24 cellular contexts compared by ENCODE assay signal in genomic region chr12:94870511-94870910, GRCh38.
"Had no signal": no experiment of that assay in that cellular context is flagged by ENCODE, and none has a peak within 500 bp of the region (broad histone marks: within the 10 kb centered on the region; RNA-seq: fewer than 3 reads in every experiment).

No MANE protein-coding gene starts in this region.

- DNase-seq: dorsolateral prefrontal cortex; effector CD4-positive, alpha-beta T cell; foreskin fibroblast; gastrocnemius medialis; head of caudate nucleus; kidney; left cardiac atrium; left lung; mesenchymal stem cell; mucosa of descending colon; naive B cell; pancreas; stimulated activated CD4-positive, alpha-beta T cell treated with anti-CD3 and anti-CD28 coated beads, Interleukin-2, amount 100 ng/mL, for 24 hours; stimulated activated CD4-positive, alpha-beta T cell treated with anti-CD3 and anti-CD28 coated beads, Interleukin-4, amount 100 ng/mL, for 24 hours; stimulated activated naive CD4-positive, alpha-beta T cell treated with Interleukin-2 at 50 U/mL for 16 hours; stomach; trophoblast cell had no signal

- H3K4me3 ChIP-seq: dorsolateral prefrontal cortex, gastrocnemius medialis, left lung, mucosa of descending colon, pancreas, stomach, thyroid gland had no signal

- H3K36me3 Mint-ChIP-seq: mesothelial cell of epicardium; naive B cell; natural killer cell treated with Interleukin-12 subunit alpha and Interleukin-12 subunit beta and Interleukin-15 and Interleukin-18, amount 100 ng/mL, for 72 hours; stimulated activated effector memory CD8-positive, alpha-beta T cell treated with anti-CD3 and anti-CD28 coated beads, Interleukin-12 subunit alpha, Interleukin-12 subunit beta, amount 100 ng/mL, for 72 hours had no signal

- H3K36me3 ChIP-seq: gastrocnemius medialis, left lung, neutrophil, pancreas, stomach, thyroid gland had no signal

- ATAC-seq: gastrocnemius medialis; left cardiac atrium; left lung; mucosa of descending colon; natural killer cell treated with Interleukin-12 subunit alpha and Interleukin-12 subunit beta and Interleukin-15 and Interleukin-18, amount 100 ng/mL, for 72 hours; pancreas; sciatic nerve; stimulated activated effector memory CD8-positive, alpha-beta T cell treated with anti-CD3 and anti-CD28 coated beads, Interleukin-12 subunit alpha, Interleukin-12 subunit beta, amount 100 ng/mL, for 72 hours had no signal

- H3K27ac ChIP-seq: dorsolateral prefrontal cortex, gastrocnemius medialis, left lung, neutrophil, pancreas, stomach had no signal

- H3K9me3 ChIP-seq: gastrocnemius medialis, left lung, mucosa of descending colon, neutrophil, pancreas, stomach, thyroid gland had no signal

- H3K4me3 Mint-ChIP-seq: mesothelial cell of epicardium; natural killer cell treated with Interleukin-12 subunit alpha and Interleukin-12 subunit beta and Interleukin-15 and Interleukin-18, amount 100 ng/mL, for 72 hours; neural crest cell; stimulated activated effector memory CD8-positive, alpha-beta T cell treated with anti-CD3 and anti-CD28 coated beads, Interleukin-12 subunit alpha, Interleukin-12 subunit beta, amount 100 ng/mL, for 72 hours had no signal

- H3K27me3 ChIP-seq: thyroid gland had no signal

- H3K9me3 Mint-ChIP-seq: mesothelial cell of epicardium; naive B cell; natural killer cell treated with Interleukin-12 subunit alpha and Interleukin-12 subunit beta and Interleukin-15 and Interleukin-18, amount 100 ng/mL, for 72 hours; neural crest cell; stimulated activated effector memory CD8-positive, alpha-beta T cell treated with anti-CD3 and anti-CD28 coated beads, Interleukin-12 subunit alpha, Interleukin-12 subunit beta, amount 100 ng/mL, for 72 hours had no signal

- H3K27ac Mint-ChIP-seq: mesothelial cell of epicardium; naive B cell; natural killer cell treated with Interleukin-12 subunit alpha and Interleukin-12 subunit beta and Interleukin-15 and Interleukin-18, amount 100 ng/mL, for 72 hours; stimulated activated effector memory CD8-positive, alpha-beta T cell treated with anti-CD3 and anti-CD28 coated beads, Interleukin-12 subunit alpha, Interleukin-12 subunit beta, amount 100 ng/mL, for 72 hours had no signal
